In genomic region chr7:66683770-66684123, GRCh38 we compare ENCODE assay signal across 14 cellular contexts. TPM values are rescaled to one million over a fixed set of nuclear protein-coding genes. Genes with fewer than 3 reads are reported as not detected.
A peak's percentile ranks its signal among the peaks of the same experiment; 100 is the strongest.
DNase-seq lines count a peak whose midpoint lies in the region; ATAC-seq and TF ChIP-seq lines count a peak whose summit lies in the region.
"Had no signal": no experiment of that assay in that cellular context is flagged by ENCODE, and none has a peak within 500 bp of the region (broad histone marks: within the 10 kb centered on the region; RNA-seq: fewer than 3 reads in every experiment).

No MANE protein-coding gene starts in this region.

- H3K36me3 ChIP-seq in GM23248 (ENCODE audit: low read depth) (0 out of 2 replicates have a peak, but pooled peaks cover 6% of the 10 kb centered on the region), SJSA1 (peaks cover 19% of the 10 kb centered on the region), fibroblast of lung (ENCODE audit: control insufficient read depth, insufficient read depth, low read length) (no peaks in the 10 kb centered on the region)
- H3K36me3 ChIP-seq: esophagus muscularis mucosa, upper lobe of left lung had no signal

- peaks cover 20% of the 10 kb centered on the region for H3K4me1 ChIP-seq in GM23248 (ENCODE audit: insufficient read depth)
- peaks cover 17% of the 10 kb centered on the region for H3K4me1 ChIP-seq in SJSA1 (replicated peaks)
- H3K4me1 ChIP-seq in fibroblast of lung (ENCODE audit: control insufficient read depth, extremely low read depth, insufficient read depth, low read length): no peaks in the 10 kb centered on the region

- H3K4me1 Mint-ChIP-seq in osteocyte (ENCODE audit: unreplicated experiment): peaks cover 22% of the 10 kb centered on the region

- no peak overlapping the region for H3K4me3 Mint-ChIP-seq in osteocyte (ENCODE audit: unreplicated experiment)

- H3K79me2 ChIP-seq in GM23248 (ENCODE audit: insufficient read depth): peaks cover 85% of the 10 kb centered on the region
- peaks cover 66% of the 10 kb centered on the region for H3K79me2 ChIP-seq in fibroblast of lung (ENCODE audit: control insufficient read depth, insufficient read depth, low read length)

- peaks cover 26% of the 10 kb centered on the region; the same call in 1 of the 2 replicates for H3F3A ChIP-seq in GM23248 (ENCODE audit: insufficient read depth)

- peak overlapping the region; percentile 50 for H3K27ac Mint-ChIP-seq in osteocyte (ENCODE audit: unreplicated experiment)

- no peak for ATAC-seq in HG02759 (IDR thresholded peaks at IDR 0.05; ENCODE audit: unreplicated experiment)

- H3K27me3 ChIP-seq in GM23248 (replicated peaks; ENCODE audit: insufficient read depth) (no peaks in the 10 kb centered on the region), SJSA1 (replicated peaks) (no peaks in the 10 kb centered on the region), fibroblast of lung (ENCODE audit: control insufficient read depth, insufficient read depth, low read length) (no peaks in the 10 kb centered on the region)
- H3K27me3 ChIP-seq: esophagus muscularis mucosa, upper lobe of left lung had no signal

- H4K20me1 ChIP-seq in GM23248 (ENCODE audit: insufficient read depth) (peaks cover 9% of the 10 kb centered on the region), fibroblast of lung (ENCODE audit: control insufficient read depth, extremely low read depth, insufficient read depth, low read length) (no peaks in the 10 kb centered on the region)

- peaks cover 9% of the 10 kb centered on the region for H3K9me3 Mint-ChIP-seq in osteocyte (ENCODE audit: unreplicated experiment)

- DNase-seq in GM23248: peak; percentile 59
- DNase-seq in SJSA1 (ENCODE audit: low read depth in 1 of 2, low spot score in 2 of 2): peak in 1 of 2 experiments; percentile 19
- peak in 1 of 2 donors; percentile 14 for DNase-seq in fibroblast of lung (ENCODE audit: low read depth in 2 of 2)
- no peak for DNase-seq in osteocyte (ENCODE audit: extremely low spot score, unreplicated experiment)
- DNase-seq in NCI-H2029 treated with DMSO at 0.1 percent for 48 hours (lab: John Stamatoyannopoulos, UW): no peak
- no peak for DNase-seq in erythroblast (lab: John Stamatoyannopoulos, UW)
- no peak for DNase-seq in NCI-H1092 (lab: John Stamatoyannopoulos, UW)
- DNase-seq: caudate nucleus, DMS 273 treated with DMSO at 0.1 percent for 48 hours, NCI-H1105, NCI-H510A, upper lobe of left lung had no signal

- in situ Hi-C loops in GM23248 (cut with MboI): no loop called here

- peak overlapping the region; percentile 87 for H3K4me2 ChIP-seq in GM23248 (ENCODE audit: unreplicated experiment)
- H3K4me2 ChIP-seq in fibroblast of lung (ENCODE audit: extremely low read depth, insufficient read depth, low read length): peak overlapping the region; percentile 45

- H3K9me3 ChIP-seq in GM23248 (ENCODE audit: low read depth): no peaks in the 10 kb centered on the region
- H3K9me3 ChIP-seq in SJSA1 (replicated peaks): no peaks in the 10 kb centered on the region
- no peaks in the 10 kb centered on the region for H3K9me3 ChIP-seq in fibroblast of lung (ENCODE audit: control insufficient read depth, insufficient read depth, low read depth, low read length)
- H3K9me3 ChIP-seq: upper lobe of left lung had no signal

- TF ChIP-seq POLR2A in erythroblast (IDR thresholded peaks at IDR 0.05; ENCODE audit: low read length): no peak

- no peak overlapping the region for H2AFZ ChIP-seq in GM23248
- H2AFZ ChIP-seq in fibroblast of lung (ENCODE audit: low read length): no peak overlapping the region

- peak overlapping the region; percentile 94 for H3K9ac ChIP-seq in GM23248
- H3K9ac ChIP-seq in fibroblast of lung (ENCODE audit: insufficient read depth, low read length): no peak overlapping the region

- peak overlapping the region; percentile 97 for H3K27ac ChIP-seq in GM23248
- peak overlapping the region; percentile 38 for H3K27ac ChIP-seq in SJSA1
- H3K27ac ChIP-seq in fibroblast of lung (ENCODE audit: insufficient read depth, low read length): no peak overlapping the region
- H3K27ac ChIP-seq: upper lobe of left lung had no signal

- no peaks in the 10 kb centered on the region for H3K27me3 Mint-ChIP-seq in osteocyte (ENCODE audit: unreplicated experiment)

- no peak for TF ChIP-seq CTCF in fibroblast of lung (conservative IDR thresholded peaks at IDR 0.05 in 1 of 2, IDR thresholded peaks at IDR 0.05 in 1 of 2; ENCODE audit: low read depth in 1 of 2, low read length in 2 of 2)
- no peak for TF ChIP-seq CTCF in osteocyte (IDR thresholded peaks at IDR 0.05)

- 12 to 15% methylated on average over 9 of the region's 9 CpGs for WGBS in GM23248 (ENCODE audit: low coverage in 1 of 2, low lambda C conversion rate in 2 of 2, missing lambda C conversion rate in 2 of 2), 2 experiments

- H3K4me3 ChIP-seq in GM23248: peak overlapping the region; percentile 82
- no peak overlapping the region for H3K4me3 ChIP-seq in SJSA1
- peak overlapping the region in 1 of 4 experiments; percentile 89 for H3K4me3 ChIP-seq in fibroblast of lung (replicated peaks in 1 of 4; ENCODE audit: control extremely low read depth in 1 of 4, insufficient read depth in 1 of 4, low read depth in 3 of 4, low read length in 4 of 4)

- H3K36me3 Mint-ChIP-seq in osteocyte (ENCODE audit: unreplicated experiment): peaks cover 10% of the 10 kb centered on the region

- no peaks in the 10 kb centered on the region for H3K9me2 ChIP-seq in GM23248 (ENCODE audit: insufficient read depth)

RNA-seq across cellular contexts. Expression of gene KCTD7, which starts 55.1 kb away (rescaled TPM):
- 11.6 and 14.9 TPM in 2 replicates for total RNA-seq in GM23248 (2014; rRNA removed; shearing (Covaris generic))
- polyA plus RNA-seq in GM23248 (2016; fragmentation: Nextera tagmentation; extraction: Ambion mirVana) (4.9 and 5.0 TPM in 2 replicates), fibroblast of lung (10.4 and 17.4 TPM in 2 replicates)
- total RNA-seq in SJSA1 (2014; rRNA removed; shearing (Covaris generic)): 6.0 and 12.3 TPM in 2 replicates
- total RNA-seq in fibroblast of lung (7.4 and 15.2 TPM in 2 replicates), osteocyte (16.5 and 17.2 TPM in 2 replicates)
- 5.3 and 10.6 TPM in 2 replicates for polyA plus RNA-seq in fibroblast of lung (2012)
- 24.6 and 36.0 TPM in 2 replicates for polyA minus RNA-seq in fibroblast of lung (ENCODE audit: low replicate concordance)

RNA-seq across cellular contexts. Expression of gene RABGEF1, which starts 56.8 kb away (rescaled TPM):
- 70.8 and 71.5 TPM in 2 replicates for total RNA-seq in GM23248 (2014; rRNA removed; shearing (Covaris generic))
- polyA plus RNA-seq in GM23248 (2016; fragmentation: Nextera tagmentation; extraction: Ambion mirVana): 64.5 and 68.2 TPM in 2 replicates
- total RNA-seq in SJSA1 (2014; rRNA removed; shearing (Covaris generic)): 23.3 and 34.2 TPM in 2 replicates
- total RNA-seq in fibroblast of lung: 40.1 and 47.9 TPM in 2 replicates
- 41.6 and 51.7 TPM in 2 replicates for polyA plus RNA-seq in fibroblast of lung
- 24.7 and 29.3 TPM in 2 replicates for polyA plus RNA-seq in fibroblast of lung (2012)
- polyA minus RNA-seq in fibroblast of lung (ENCODE audit: low replicate concordance): 56.5 and 84.5 TPM in 2 replicates
- 25.3 and 25.9 TPM in 2 replicates for total RNA-seq in osteocyte
